ENCODE assay signal across 9 cellular contexts in the genomic region with DNA sequence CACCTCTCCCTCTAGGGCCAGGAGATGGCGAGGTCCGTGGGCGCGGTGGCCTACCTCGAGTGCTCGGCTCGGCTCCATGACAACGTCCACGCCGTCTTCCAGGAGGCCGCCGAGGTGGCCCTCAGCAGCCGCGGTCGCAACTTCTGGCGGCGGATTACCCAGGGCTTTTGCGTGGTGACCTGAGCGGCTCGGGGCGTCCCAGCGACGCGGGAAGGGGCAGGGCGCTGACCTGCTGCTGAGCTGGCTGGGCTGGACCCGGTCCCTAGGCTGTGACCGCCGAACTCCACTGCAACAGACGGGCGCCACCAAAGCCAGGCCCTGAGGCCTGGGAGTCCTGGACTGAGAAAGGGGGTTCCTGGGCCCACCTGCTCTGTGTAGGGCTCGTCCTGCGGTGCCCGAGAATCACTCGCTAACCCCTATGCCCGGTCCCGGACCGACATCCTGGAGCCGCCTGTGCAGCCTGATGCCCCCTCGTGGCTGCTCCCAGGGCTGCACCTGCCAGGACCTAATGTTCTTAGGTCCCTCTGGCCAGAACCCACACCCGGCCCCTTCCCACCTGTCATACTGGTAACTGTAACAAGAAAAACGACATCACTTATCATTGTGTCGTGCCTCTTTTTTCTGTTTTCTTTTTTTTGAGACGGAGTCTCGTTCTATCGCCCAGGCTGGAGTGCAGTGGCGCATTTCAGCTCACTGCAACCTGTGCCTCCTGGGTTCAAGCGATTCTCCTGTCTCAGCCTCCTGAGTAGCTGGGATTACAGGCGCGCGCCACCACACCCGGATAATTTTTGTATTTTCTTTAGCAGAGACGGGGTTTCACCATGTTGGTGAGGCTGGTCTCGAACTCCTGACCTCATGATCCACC. TPM values are rescaled to one million over a fixed set of nuclear protein-coding genes. Genes with fewer than 3 reads are reported as not detected.
DNase-seq lines count a peak whose midpoint lies in the region; ATAC-seq and TF ChIP-seq lines count a peak whose summit lies in the region.
"Had no signal": no experiment of that assay in that cellular context is flagged by ENCODE, and none has a peak within 500 bp of the region (broad histone marks: within the 10 kb centered on the region; RNA-seq: fewer than 3 reads in every experiment).

No MANE protein-coding gene starts in this region.

- no peak overlapping the region for H3K27ac Mint-ChIP-seq in activated T-helper 17 cell treated with anti-CD3 and anti-CD28 coated beads, Interleukin-2, amount 50 U/mL, for 72 hours
- H3K27ac Mint-ChIP-seq: stimulated activated naive CD8-positive, alpha-beta T cell treated with anti-CD3 and anti-CD28 coated beads, Interleukin-15, Interleukin-2, amounts not matched to agents 100 ng/mL and 50 ng/mL, for 24 hours had no signal

- peaks cover 4% of the 10 kb centered on the region for H3K27me3 Mint-ChIP-seq in activated T-helper 17 cell treated with anti-CD3 and anti-CD28 coated beads, Interleukin-2, amount 50 U/mL, for 72 hours

- H3K4me3 Mint-ChIP-seq in activated T-helper 17 cell treated with anti-CD3 and anti-CD28 coated beads, Interleukin-2, amount 50 U/mL, for 72 hours, result peak overlapping the region; percentile 62
- H3K4me3 Mint-ChIP-seq: stimulated activated naive CD8-positive, alpha-beta T cell treated with anti-CD3 and anti-CD28 coated beads, Interleukin-15, Interleukin-2, amounts not matched to agents 100 ng/mL and 50 ng/mL, for 24 hours had no signal

- H3K4me1 Mint-ChIP-seq in activated T-helper 17 cell treated with anti-CD3 and anti-CD28 coated beads, Interleukin-2, amount 50 U/mL, for 72 hours, result no peaks in the 10 kb centered on the region

- H3K9me3 Mint-ChIP-seq in activated T-helper 17 cell treated with anti-CD3 and anti-CD28 coated beads, Interleukin-2, amount 50 U/mL, for 72 hours, result no peaks in the 10 kb centered on the region
- H3K9me3 Mint-ChIP-seq: stimulated activated naive CD8-positive, alpha-beta T cell treated with anti-CD3 and anti-CD28 coated beads, Interleukin-15, Interleukin-2, amounts not matched to agents 100 ng/mL and 50 ng/mL, for 24 hours had no signal

- no peaks in the 10 kb centered on the region for H3K36me3 Mint-ChIP-seq in activated T-helper 17 cell treated with anti-CD3 and anti-CD28 coated beads, Interleukin-2, amount 50 U/mL, for 72 hours (ENCODE audit: low read depth)

- peak; percentile 94 for ATAC-seq in activated T-helper 17 cell treated with anti-CD3 and anti-CD28 coated beads, Interleukin-2, amount 50 U/mL, for 72 hours (replicated peaks)

- H3K4me3 ChIP-seq in fibroblast of villous mesenchyme (ENCODE audit: low read depth, low read length), result no peak overlapping the region

- DNase-seq in NCI-H2029 (lab: John Stamatoyannopoulos, UW), result peak; percentile 11
- no peak for DNase-seq in NCI-H2029 treated with DMSO at 0.1 percent for 48 hours (lab: John Stamatoyannopoulos, UW)
- peak; percentile 55 for DNase-seq in fibroblast of villous mesenchyme (ENCODE audit: low read depth)
- DNase-seq in occipital lobe (lab: John Stamatoyannopoulos, UW), result peak; percentile 26
- DNase-seq in superior temporal gyrus (ENCODE audit: extremely low spot score), result peak; percentile 60
- no peak for DNase-seq in OCI-M2 (lab: John Stamatoyannopoulos, UW; ENCODE audit: unreplicated experiment)

- TF ChIP-seq CTCF in fibroblast of villous mesenchyme (IDR thresholded peaks at IDR 0.05; ENCODE audit: insufficient read depth, low read depth, low read length), result peak; percentile 81

TF ChIP-seq in PFSK-1, 5 proteins besides CTCF, POLR2A, EP300 and RAD21:
- peak; percentile 46 for TF ChIP-seq FOXP2 (optimal IDR thresholded peaks at IDR 0.05; ENCODE audit: borderline replicate concordance, extremely low read depth, extremely low read length, insufficient read depth)
- TF ChIP-seq, protein P1, sequence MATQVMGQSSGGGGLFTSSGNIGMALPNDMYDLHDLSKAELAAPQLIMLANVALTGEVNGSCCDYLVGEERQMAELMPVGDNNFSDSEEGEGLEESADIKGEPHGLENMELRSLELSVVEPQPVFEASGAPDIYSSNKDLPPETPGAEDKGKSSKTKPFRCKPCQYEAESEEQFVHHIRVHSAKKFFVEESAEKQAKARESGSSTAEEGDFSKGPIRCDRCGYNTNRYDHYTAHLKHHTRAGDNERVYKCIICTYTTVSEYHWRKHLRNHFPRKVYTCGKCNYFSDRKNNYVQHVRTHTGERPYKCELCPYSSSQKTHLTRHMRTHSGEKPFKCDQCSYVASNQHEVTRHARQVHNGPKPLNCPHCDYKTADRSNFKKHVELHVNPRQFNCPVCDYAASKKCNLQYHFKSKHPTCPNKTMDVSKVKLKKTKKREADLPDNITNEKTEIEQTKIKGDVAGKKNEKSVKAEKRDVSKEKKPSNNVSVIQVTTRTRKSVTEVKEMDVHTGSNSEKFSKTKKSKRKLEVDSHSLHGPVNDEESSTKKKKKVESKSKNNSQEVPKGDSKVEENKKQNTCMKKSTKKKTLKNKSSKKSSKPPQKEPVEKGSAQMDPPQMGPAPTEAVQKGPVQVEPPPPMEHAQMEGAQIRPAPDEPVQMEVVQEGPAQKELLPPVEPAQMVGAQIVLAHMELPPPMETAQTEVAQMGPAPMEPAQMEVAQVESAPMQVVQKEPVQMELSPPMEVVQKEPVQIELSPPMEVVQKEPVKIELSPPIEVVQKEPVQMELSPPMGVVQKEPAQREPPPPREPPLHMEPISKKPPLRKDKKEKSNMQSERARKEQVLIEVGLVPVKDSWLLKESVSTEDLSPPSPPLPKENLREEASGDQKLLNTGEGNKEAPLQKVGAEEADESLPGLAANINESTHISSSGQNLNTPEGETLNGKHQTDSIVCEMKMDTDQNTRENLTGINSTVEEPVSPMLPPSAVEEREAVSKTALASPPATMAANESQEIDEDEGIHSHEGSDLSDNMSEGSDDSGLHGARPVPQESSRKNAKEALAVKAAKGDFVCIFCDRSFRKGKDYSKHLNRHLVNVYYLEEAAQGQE (IDR thresholded peaks at IDR 0.05; ENCODE audit: insufficient read depth in 1 of 2, low read depth in 2 of 2, low read length in 2 of 2), result no peak

RNA-seq across cellular contexts. Expression of a gene that starts 15.0 kb away (rescaled TPM):
- polyA plus RNA-seq in PFSK-1 (2012; ENCODE audit: insufficient read length, low read depth), result not detected
- total RNA-seq in activated T-helper 17 cell treated with anti-CD3 and anti-CD28 coated beads, Interleukin-2, amount 50 U/mL, for 72 hours, result 1 to 10 TPM in 1 of 2 donors, under 1 TPM in 1; 0.22 to 1.2 TPM
- total RNA-seq in fibroblast of villous mesenchyme, result 12.5 and 13.9 TPM in 2 replicates
- not detected for total RNA-seq in occipital lobe

RNA-seq across cellular contexts. Expression of a gene that starts 47.4 kb away (rescaled TPM):
- 24.6 TPM for polyA plus RNA-seq in PFSK-1 (2012; ENCODE audit: insufficient read length, low read depth)
- total RNA-seq in activated T-helper 17 cell treated with anti-CD3 and anti-CD28 coated beads, Interleukin-2, amount 50 U/mL, for 72 hours, result 100 to 1,000 TPM in 1 of 2 donors, 10 to 100 TPM in 1; 96.8 to 105 TPM
- 50.5 and 52.8 TPM in 2 replicates for total RNA-seq in fibroblast of villous mesenchyme
- total RNA-seq in occipital lobe, result 37.3 TPM

RNA-seq across cellular contexts. Expression of a gene that starts 48.7 kb away (rescaled TPM):
- polyA plus RNA-seq in PFSK-1 (2012; ENCODE audit: insufficient read length, low read depth), result 1.6 TPM
- under 1 TPM in 1 of 2 donors, not detected in 1; 0.08 TPM for total RNA-seq in activated T-helper 17 cell treated with anti-CD3 and anti-CD28 coated beads, Interleukin-2, amount 50 U/mL, for 72 hours
- 0.43 and 0.64 TPM in 2 replicates for total RNA-seq in fibroblast of villous mesenchyme
- total RNA-seq in occipital lobe, result 0.62 TPM

Comparison
In these comparisons a context has a peak if more than half of its experiments do, and no peak if none do; other contexts are left out.
1. DNase-seq: peak in NCI-H2029 (single experiment), fibroblast of villous mesenchyme (single experiment), occipital lobe (single experiment) and superior temporal gyrus (single experiment); none in NCI-H2029 treated with DMSO at 0.1 percent for 48 hours (single experiment) and OCI-M2 (single experiment).